In genomic region chr6:150140236-150140969, GRCh38 we compare ENCODE assay signal across 30 cellular contexts. TPM values are rescaled to one million over a fixed set of nuclear protein-coding genes. Genes with fewer than 3 reads are reported as not detected.
"Had no signal": no experiment of that assay in that cellular context is flagged by ENCODE, and none has a peak within 500 bp of the region (broad histone marks: within the 10 kb centered on the region; RNA-seq: fewer than 3 reads in every experiment).

No MANE protein-coding gene starts in this region.

- H3K27ac Mint-ChIP-seq: activated naive CD8-positive, alpha-beta T cell; natural killer cell treated with Interleukin-12 subunit alpha and Interleukin-12 subunit beta and Interleukin-15 and Interleukin-18, amount 100 ng/mL, for 72 hours; progenitor cell of endocrine pancreas; T-helper 1 cell treated with Interleukin-12 subunit alpha and Interleukin-12 subunit beta and Interleukin-4 antibody, amounts not matched to agents 30 μg/mL and 1 μg/mL, for 36 hours had no signal

- H3K4me3 ChIP-seq: coronary artery, dorsolateral prefrontal cortex, heart right ventricle, left ventricle myocardium inferior, lung, mucosa of descending colon, ovary, right lobe of liver, testis, transverse colon had no signal

- H3K4me3 Mint-ChIP-seq: activated naive CD8-positive, alpha-beta T cell; natural killer cell treated with Interleukin-12 subunit alpha and Interleukin-12 subunit beta and Interleukin-15 and Interleukin-18, amount 100 ng/mL, for 72 hours; T-helper 1 cell treated with Interleukin-12 subunit alpha and Interleukin-12 subunit beta and Interleukin-4 antibody, amounts not matched to agents 30 μg/mL and 1 μg/mL, for 36 hours had no signal

- H3K9me3 Mint-ChIP-seq: natural killer cell treated with Interleukin-12 subunit alpha and Interleukin-12 subunit beta and Interleukin-15 and Interleukin-18, amount 100 ng/mL, for 72 hours had no signal

- ATAC-seq: heart right ventricle; mucosa of descending colon; natural killer cell treated with Interleukin-12 subunit alpha and Interleukin-12 subunit beta and Interleukin-15 and Interleukin-18, amount 100 ng/mL, for 72 hours; right lobe of liver; stimulated activated naive CD8-positive, alpha-beta T cell treated with anti-CD3 and anti-CD28 coated beads, Interleukin-15, Interleukin-2, amounts not matched to agents 100 U/mL and 50 U/mL, for 24 hours had no signal

- FAIRE-seq: TTC549, urothelium cell line had no signal

- DNase-seq: activated CD4-positive, alpha-beta T cell treated with anti-CD3 and anti-CD28 coated beads for 4 hours; activated CD4-positive, alpha-beta T cell treated with anti-CD3 and anti-CD28 coated beads, Interleukin-2, amount 50 U/mL, for 4 hours; activated effector memory CD4-positive, alpha-beta T cell treated with Interleukin-2 at 50 U/mL for 16 hours; activated naive CD4-positive, alpha-beta T cell treated with Interleukin-2 at 50 U/mL for 16 hours; activated T-cell treated with anti-CD3 and anti-CD28 coated beads for 4 hours; anterior cingulate cortex; dorsolateral prefrontal cortex; effector memory CD4-positive, alpha-beta T cell; foreskin fibroblast; heart right ventricle; kidney glomerular epithelial cell; left ventricle myocardium inferior; mucosa of descending colon; ovary; right lobe of liver; stimulated activated CD4-positive, alpha-beta T cell treated with anti-CD3 and anti-CD28 coated beads, Interleukin-2, amount 100 ng/mL, for 48 hours; stimulated activated naive CD8-positive, alpha-beta T cell treated with anti-CD3 and anti-CD28 coated beads, Interleukin-15, Interleukin-2, amounts not matched to agents 100 U/mL and 50 U/mL, for 24 hours; T-helper 9 cell; testis; transverse colon had no signal

- H3K27ac ChIP-seq: coronary artery, dorsolateral prefrontal cortex, heart right ventricle, left ventricle myocardium inferior, ovary, right lobe of liver, testis, transverse colon, VCaP had no signal

- H3K27me3 ChIP-seq: ovary, testis had no signal

- H3K36me3 ChIP-seq: heart right ventricle, left ventricle myocardium inferior, ovary, right lobe of liver, transverse colon had no signal

- H3K36me3 Mint-ChIP-seq: activated naive CD8-positive, alpha-beta T cell; natural killer cell treated with Interleukin-12 subunit alpha and Interleukin-12 subunit beta and Interleukin-15 and Interleukin-18, amount 100 ng/mL, for 72 hours had no signal

- H3K9me3 ChIP-seq: left ventricle myocardium inferior, mucosa of descending colon, right lobe of liver, testis, transverse colon had no signal

RNA-seq across cellular contexts. Expression of gene PPP1R14C, which starts 2.4 kb away (rescaled TPM):
- total RNA-seq: myocyte, right lobe of liver had no signal
